In the genomic region with DNA sequence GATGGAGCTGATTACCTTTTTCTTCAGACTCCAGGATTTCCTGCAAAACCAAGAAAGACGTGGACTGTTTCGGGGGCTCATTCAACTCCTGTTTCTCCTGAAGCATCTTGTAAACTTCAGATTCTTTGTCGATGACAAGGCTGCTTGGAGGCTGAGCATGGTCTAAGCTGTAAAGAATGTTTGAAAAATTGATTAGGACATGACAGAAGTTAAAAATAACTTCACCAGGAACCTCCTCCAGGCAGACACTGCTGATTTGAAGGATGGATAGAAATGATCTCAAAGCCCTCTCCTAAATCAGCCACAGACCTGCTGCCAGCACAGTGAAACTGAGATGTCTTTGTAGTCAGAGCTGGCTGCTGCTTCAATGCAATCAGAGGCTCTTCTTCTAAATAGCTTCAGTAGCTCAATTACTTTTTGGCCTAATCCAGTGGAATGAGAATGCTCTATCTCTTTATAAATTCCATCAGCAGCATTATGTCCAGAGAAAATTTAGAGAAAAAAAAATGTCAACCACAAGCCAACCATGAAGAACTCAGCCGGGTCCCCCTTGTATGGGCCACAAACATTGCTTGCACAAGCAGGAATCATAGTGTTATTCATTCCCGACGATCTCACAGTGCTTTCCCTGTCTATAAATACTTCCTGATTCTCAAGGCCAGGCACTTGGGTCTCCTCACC, we compare ENCODE assay signal across 10 cellular contexts.
DNase-seq lines count a peak whose midpoint lies in the region; ATAC-seq and TF ChIP-seq lines count a peak whose summit lies in the region.
"Had no signal": no experiment of that assay in that cellular context is flagged by ENCODE, and none has a peak within 500 bp of the region (broad histone marks: within the 10 kb centered on the region; RNA-seq: fewer than 3 reads in every experiment).

No MANE protein-coding gene starts in this region.

- peak; percentile 57 for DNase-seq in AG04449 (ENCODE audit: low read depth, low spot score)
- peak; percentile 46 for DNase-seq in MM.1S
- peak; percentile 61 for DNase-seq in epithelial cell of esophagus (ENCODE audit: low read depth)
- DNase-seq in NCI-H510A (lab: John Stamatoyannopoulos, UW): no peak
- no peak for DNase-seq in cortex of kidney (lab: John Stamatoyannopoulos, UW)
- DNase-seq in DMS79 (lab: John Stamatoyannopoulos, UW): no peak
- DNase-seq: central memory CD4-positive, alpha-beta T cell had no signal

- peaks cover 45% of the 10 kb centered on the region for H3K79me2 ChIP-seq in MM.1S (ENCODE audit: low read length)

- H3K9me2 ChIP-seq in MM.1S (replicated peaks; ENCODE audit: insufficient read depth, low read length): no peaks in the 10 kb centered on the region

- H3K36me3 ChIP-seq in MM.1S (replicated peaks; ENCODE audit: insufficient read depth, low read length): no peaks in the 10 kb centered on the region

- peaks cover 17% of the 10 kb centered on the region for H3K4me1 Mint-ChIP-seq in nephron
- H3K4me1 Mint-ChIP-seq: CD4-positive, alpha-beta memory T cell had no signal

- POLR2A ChIA-PET in AG04449 (lab: Yijun Ruan, JAX): interaction anchor here (0.5 to 0.9 kb wide), 2 partner anchors 27 to 61 kb away, joined by 3 to 8 read pairs; no protein-coding TSS in a partner anchor

- H3K4me2 ChIP-seq in MM.1S (ENCODE audit: low read depth, low read length): 0 out of 2 replicates have a peak overlapping the region, but pooled peaks have one; percentile 6

- ATAC-seq in GM21526 (IDR thresholded peaks at IDR 0.05; ENCODE audit: low FRiP score, unreplicated experiment): no peak

- H3K4me3 ChIP-seq in AG04449 (ENCODE audit: low read depth, low read length) (no peak overlapping the region), MM.1S (ENCODE audit: low read length) (no peak overlapping the region), epithelial cell of esophagus (ENCODE audit: low read length) (no peak overlapping the region)

- no peaks in the 10 kb centered on the region for H3K36me3 Mint-ChIP-seq in nephron (ENCODE audit: low read depth)
- H3K36me3 Mint-ChIP-seq: CD4-positive, alpha-beta memory T cell had no signal

- H3K4me3 Mint-ChIP-seq in nephron: no peak overlapping the region
- H3K4me3 Mint-ChIP-seq: CD4-positive, alpha-beta memory T cell had no signal

- H3F3A ChIP-seq in MM.1S (ENCODE audit: insufficient read depth, low read length): peaks cover 35% of the 10 kb centered on the region

- no peak overlapping the region; the same call in 1 of the 2 replicates for H3K9ac ChIP-seq in MM.1S (ENCODE audit: low read length)

- peaks cover 48% of the 10 kb centered on the region for H3K4me1 ChIP-seq in MM.1S (ENCODE audit: low read length)

- no peaks in the 10 kb centered on the region for H3K27me3 ChIP-seq in MM.1S (replicated peaks; ENCODE audit: insufficient read depth, low read length)

- H3K27me3 Mint-ChIP-seq in nephron (ENCODE audit: low read depth): peaks cover 4% of the 10 kb centered on the region

- TF ChIP-seq CTCF in AG04449 (IDR thresholded peaks at IDR 0.05; ENCODE audit: insufficient read depth, low read length, missing control alignments) (no peak), MM.1S (IDR thresholded peaks at IDR 0.05; ENCODE audit: low read length) (no peak), epithelial cell of esophagus (IDR thresholded peaks at IDR 0.05; ENCODE audit: insufficient read depth, low read depth, low read length, missing control alignments) (no peak), nephron (IDR thresholded peaks at IDR 0.05; ENCODE audit: unreplicated experiment in 3 of 3) (no peak)

- H3K9me3 Mint-ChIP-seq in nephron: no peaks in the 10 kb centered on the region

- H3K27ac ChIP-seq in MM.1S (ENCODE audit: low read length): peak overlapping the region; percentile 90; the same call in 1 of the 2 replicates

- peak overlapping the region in 2 of 3 experiments; percentile 21 to 64 for H3K27ac Mint-ChIP-seq in nephron
- H3K27ac Mint-ChIP-seq: CD4-positive, alpha-beta memory T cell had no signal

- H4K20me1 ChIP-seq in MM.1S (ENCODE audit: insufficient read depth, low read length): no peaks in the 10 kb centered on the region

- H2AFZ ChIP-seq in MM.1S (ENCODE audit: low read length): no peak overlapping the region

- H3K9me3 ChIP-seq in MM.1S (replicated peaks; ENCODE audit: insufficient read depth, low read length): no peaks in the 10 kb centered on the region

- CTCF ChIA-PET in AG04449 (lab: Yijun Ruan, JAX): interaction anchor here (0.8 to 16.9 kb wide), 40 partner anchors 9 to 284 kb away, joined by 3 to 601 read pairs (median 7); no protein-coding TSS in a partner anchor

Comparison
In these comparisons a context has a peak if more than half of its experiments do, and no peak if none do; other contexts are left out.
1. DNase-seq: peak in AG04449 (single experiment), MM.1S (single experiment) and epithelial cell of esophagus (single experiment); none in NCI-H510A (single experiment), cortex of kidney (single experiment) and DMS79 (single experiment).